Comparison of ENCODE assay signal across 10 cellular contexts in the genomic region with DNA sequence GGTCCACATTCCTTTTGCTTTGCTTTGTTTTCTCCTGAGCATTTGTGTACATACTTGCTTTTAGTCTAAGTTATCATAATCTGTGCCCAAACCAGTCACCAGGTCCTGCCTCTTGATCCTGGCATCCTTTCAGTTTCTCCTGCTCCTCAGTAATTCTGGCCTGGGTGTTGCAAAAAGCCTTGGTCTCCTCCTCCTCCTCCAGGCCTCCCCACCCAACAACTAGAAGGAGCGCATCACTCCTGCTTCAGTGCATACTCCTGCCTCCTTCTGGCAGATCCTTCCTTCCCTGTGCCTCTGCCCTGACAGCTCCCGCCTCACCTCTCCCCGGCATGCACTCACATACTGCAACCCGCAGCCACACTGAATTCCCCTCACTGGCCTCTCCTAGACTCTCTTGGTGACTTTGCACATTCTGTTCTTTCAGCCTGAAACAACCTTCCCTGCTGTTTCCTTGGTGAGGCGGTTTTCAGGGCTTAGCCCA. TPM values are rescaled to one million over a fixed set of nuclear protein-coding genes. Genes with fewer than 3 reads are reported as not detected.
A peak's percentile ranks its signal among the peaks of the same experiment; 100 is the strongest.
DNase-seq lines count a peak whose midpoint lies in the region; ATAC-seq, FAIRE-seq and TF ChIP-seq lines count a peak whose summit lies in the region.
"Had no signal": no experiment of that assay in that cellular context is flagged by ENCODE, and none has a peak within 500 bp of the region (broad histone marks: within the 10 kb centered on the region; RNA-seq: fewer than 3 reads in every experiment).

No MANE protein-coding gene starts in this region.

- no peaks in the 10 kb centered on the region for H3K36me3 Mint-ChIP-seq in activated CD4-positive, alpha-beta T cell treated with anti-CD3 and anti-CD28 coated beads for 36 hours (ENCODE audit: low read depth)
- H3K36me3 Mint-ChIP-seq in CD4-positive, alpha-beta memory T cell = no peaks in the 10 kb centered on the region

- POLR2A ChIA-PET in activated CD4-positive, alpha-beta T cell treated with anti-CD3 and anti-CD28 coated beads for 36 hours (lab: Charles Lee) = no interaction called here
- POLR2A ChIA-PET in CD4-positive, alpha-beta memory T cell (lab: Charles Lee; ENCODE audit: partially characterized antibody) = no interaction called here

- intact Hi-C loops in spleen (cut with DNase I; ENCODE audit: low total_unique reads) = no loop called here
- intact Hi-C loops in activated CD4-positive, alpha-beta T cell treated with anti-CD3 and anti-CD28 coated beads for 36 hours (cut with DNase I, micrococcal nuclease) = no loop called here
- intact Hi-C loops in CD4-positive, alpha-beta memory T cell (cut with micrococcal nuclease) = no loop called here

- H3K9me3 Mint-ChIP-seq in activated CD4-positive, alpha-beta T cell treated with anti-CD3 and anti-CD28 coated beads for 36 hours (ENCODE audit: low read depth) = no peaks in the 10 kb centered on the region
- peaks cover 0 to 3% (median 0%) of the 10 kb centered on the region in 8 donors for H3K9me3 Mint-ChIP-seq in CD4-positive, alpha-beta memory T cell

- H3K36me3 ChIP-seq in H7 (replicated peaks; ENCODE audit: control insufficient read depth, insufficient read depth, low read length) (no peaks in the 10 kb centered on the region), bronchial epithelial cell (ENCODE audit: control insufficient read depth, insufficient read depth, low read length) (no peaks in the 10 kb centered on the region), spleen (no peaks in the 10 kb centered on the region), BE2C (no peaks in the 10 kb centered on the region)
- no peaks in the 10 kb centered on the region for H3K36me3 ChIP-seq in CD4-positive, alpha-beta memory T cell (ENCODE audit: insufficient read depth, low read length)

- no peaks in the 10 kb centered on the region for H3K9me3 ChIP-seq in spleen
- H3K9me3 ChIP-seq in CD4-positive, alpha-beta memory T cell (ENCODE audit: control insufficient read depth in 1 of 2, low read length in 2 of 2) = no peaks in the 10 kb centered on the region
- H3K9me3 ChIP-seq in BE2C = no peaks in the 10 kb centered on the region

- H3K27me3 Mint-ChIP-seq in activated CD4-positive, alpha-beta T cell treated with anti-CD3 and anti-CD28 coated beads for 36 hours = peaks cover 50% of the 10 kb centered on the region
- peaks cover 39 to 54% of the 10 kb centered on the region in 2 donors for H3K27me3 Mint-ChIP-seq in CD4-positive, alpha-beta memory T cell

- WGBS in spleen, 5 donors = 81 to 88% (median 86%) methylated on average over 5 of the region's 5 CpGs

- CTCF ChIA-PET in activated CD4-positive, alpha-beta T cell treated with anti-CD3 and anti-CD28 coated beads for 36 hours (lab: Charles Lee) = interaction anchor here (0.6 to 0.9 kb wide), 2 partner anchors 15 to 150 kb away, joined by 3 read pairs; no protein-coding TSS in a partner anchor
- CTCF ChIA-PET in CD4-positive, alpha-beta memory T cell (lab: Charles Lee; ENCODE audit: partially characterized antibody) = no interaction called here

- no peak for TF ChIP-seq POLR2A in spleen (IDR thresholded peaks at IDR 0.05)

- peak overlapping the region in 5 of 8 donors; percentile 80 to 85 (median 84) for H3K27ac ChIP-seq in spleen
- H3K27ac ChIP-seq in CD4-positive, alpha-beta memory T cell (ENCODE audit: low read depth, low read length) = no peak overlapping the region

- H3K4me1 ChIP-seq in spleen = peaks cover 10 to 78% (median 45%) of the 10 kb centered on the region in 6 donors
- peaks cover 8% of the 10 kb centered on the region for H3K4me1 ChIP-seq in CD4-positive, alpha-beta memory T cell (ENCODE audit: insufficient read depth, low read length)
- H3K4me1 ChIP-seq in BE2C = peaks cover 6% of the 10 kb centered on the region; the same call in 1 of the 2 replicates

- DNase-seq in H7 (peak; percentile 75), bronchial epithelial cell (ENCODE audit: low read depth) (no peak), iris pigment epithelial cell (ENCODE audit: low read depth) (peak; percentile 50), spleen (peak; percentile 46), BE2C (no peak)
- DNase-seq in activated CD4-positive, alpha-beta T cell treated with anti-CD3 and anti-CD28 coated beads for 36 hours = no peak
- DNase-seq in CD4-positive, alpha-beta memory T cell = no peak
- DNase-seq in effector CD4-positive, alpha-beta T cell = no peak
- DNase-seq: activated naive CD4-positive, alpha-beta T cell; substantia nigra had no signal

- H3K27me3 ChIP-seq in H7 (ENCODE audit: control insufficient read depth, insufficient read depth, low read length) (peaks cover 12% of the 10 kb centered on the region), bronchial epithelial cell (ENCODE audit: control insufficient read depth, insufficient read depth, low read length) (peaks cover 25% of the 10 kb centered on the region), spleen (replicated peaks in 1 of 7) (peaks cover 0 to 72% (median 18%) of the 10 kb centered on the region in 7 donors), BE2C (no peaks in the 10 kb centered on the region)
- H3K27me3 ChIP-seq in CD4-positive, alpha-beta memory T cell (ENCODE audit: insufficient read depth, low read length) = peaks cover 33% of the 10 kb centered on the region

- TF ChIP-seq CTCF in bronchial epithelial cell (IDR thresholded peaks at IDR 0.05; ENCODE audit: insufficient read depth, low read length, severe bottlenecking) (peak; percentile 15), spleen (IDR thresholded peaks at IDR 0.05 in 8 of 11, conservative IDR thresholded peaks at IDR 0.05 in 3 of 11) (no peak), BE2C (IDR thresholded peaks at IDR 0.05; ENCODE audit: low read depth, low read length) (no peak; the same call in 1 of the 2 replicates)

- H3K4me3 ChIP-seq in H7 (ENCODE audit: insufficient read depth, low read depth, low read length) = no peak overlapping the region
- H3K4me3 ChIP-seq in bronchial epithelial cell (ENCODE audit: low read depth, low read length) = no peak overlapping the region
- peak overlapping the region in 3 of 8 donors; percentile 53 to 76 (median 61) for H3K4me3 ChIP-seq in spleen
- H3K4me3 ChIP-seq in CD4-positive, alpha-beta memory T cell (ENCODE audit: low read length in 2 of 2) = no peak overlapping the region
- H3K4me3 ChIP-seq in BE2C (ENCODE audit: low read depth, low read length) = no peak overlapping the region

- H3K4me3 Mint-ChIP-seq in activated CD4-positive, alpha-beta T cell treated with anti-CD3 and anti-CD28 coated beads for 36 hours = no peak overlapping the region
- peak overlapping the region in 4 of 8 donors; percentile 1 to 18 (median 6) for H3K4me3 Mint-ChIP-seq in CD4-positive, alpha-beta memory T cell

- H3K27ac Mint-ChIP-seq in activated CD4-positive, alpha-beta T cell treated with anti-CD3 and anti-CD28 coated beads for 36 hours = no peak overlapping the region
- no peak overlapping the region for H3K27ac Mint-ChIP-seq in CD4-positive, alpha-beta memory T cell

- no peak for ATAC-seq in activated CD4-positive, alpha-beta T cell treated with anti-CD3 and anti-CD28 coated beads for 36 hours

- H3K4me1 Mint-ChIP-seq in activated CD4-positive, alpha-beta T cell treated with anti-CD3 and anti-CD28 coated beads for 36 hours = peaks cover 15% of the 10 kb centered on the region
- peaks cover 11 to 21% (median 15%) of the 10 kb centered on the region in 4 donors for H3K4me1 Mint-ChIP-seq in CD4-positive, alpha-beta memory T cell

- FAIRE-seq in bronchial epithelial cell (lab: Jason Lieb, UNC) = no peak

RNA-seq across cellular contexts. Expression of gene DENND2A, which starts 2.3 kb away (rescaled TPM):
- total RNA-seq in H7 (2014; rRNA removed; shearing (Covaris generic)) = 10.1 and 11.9 TPM in 2 replicates
- total RNA-seq in bronchial epithelial cell (0.26 TPM in 1 of 2 replicates, not detected in the other), spleen (10 to 100 TPM in 6 of 7 donors, 1 to 10 TPM in 1; 9.6 to 35.3 (median 19.9) TPM)
- polyA plus RNA-seq in spleen = 1 to 10 TPM; 1.9 to 7.7 (median 6.6) TPM
- not detected for total RNA-seq in activated CD4-positive, alpha-beta T cell treated with anti-CD3 and anti-CD28 coated beads for 36 hours
- not detected for total RNA-seq in CD4-positive, alpha-beta memory T cell
- polyA plus RNA-seq in CD4-positive, alpha-beta memory T cell = not detected
- 1.8 TPM for polyA plus RNA-seq in BE2C (2012; ENCODE audit: insufficient read depth, insufficient read length, low read depth)

RNA-seq across cellular contexts. Expression of gene ADCK2, which starts 34.4 kb away (rescaled TPM):
- total RNA-seq in H7 (2014; rRNA removed; shearing (Covaris generic)) = 16.0 and 17.3 TPM in 2 replicates
- total RNA-seq in bronchial epithelial cell = 74.2 and 100 TPM in 2 replicates
- 10 to 100 TPM; 16.9 to 25.2 (median 20.4) TPM for total RNA-seq in spleen
- polyA plus RNA-seq in spleen = 10 to 100 TPM; 10.6 to 15.6 (median 11.9) TPM
- total RNA-seq in activated CD4-positive, alpha-beta T cell treated with anti-CD3 and anti-CD28 coated beads for 36 hours = 10 to 100 TPM; 16.5 to 25.7 TPM
- total RNA-seq in CD4-positive, alpha-beta memory T cell = 10 to 100 TPM; 18.6 to 19.2 TPM
- polyA plus RNA-seq in CD4-positive, alpha-beta memory T cell = 10 to 100 TPM; 24.9 to 36.0 TPM
- 8.0 TPM for polyA plus RNA-seq in BE2C (2012; ENCODE audit: insufficient read depth, insufficient read length, low read depth)

RNA-seq across cellular contexts. Expression of gene NDUFB2, which starts 58.2 kb away (rescaled TPM):
- 124 and 196 TPM in 2 replicates for total RNA-seq in H7 (2014; rRNA removed; shearing (Covaris generic))
- total RNA-seq in bronchial epithelial cell = 99.5 and 123 TPM in 2 replicates
- 100 to 1,000 TPM; 104 to 235 (median 123) TPM for total RNA-seq in spleen
- polyA plus RNA-seq in spleen = 100 to 1,000 TPM; 155 to 370 (median 238) TPM
- 100 to 1,000 TPM in 1 of 2 experiments, 10 to 100 TPM in 1; 83.8 to 162 TPM for total RNA-seq in activated CD4-positive, alpha-beta T cell treated with anti-CD3 and anti-CD28 coated beads for 36 hours
- 10 to 100 TPM; 94.4 to 98.6 TPM for total RNA-seq in CD4-positive, alpha-beta memory T cell
- polyA plus RNA-seq in CD4-positive, alpha-beta memory T cell = 100 to 1,000 TPM; 410 to 639 TPM
- polyA plus RNA-seq in BE2C (2012; ENCODE audit: insufficient read depth, insufficient read length, low read depth) = 305 TPM

Comparison
In these comparisons a context has a peak if more than half of its experiments do, and no peak if none do; other contexts are left out.
1. DNase-seq: peak in H7 (single experiment), iris pigment epithelial cell (single experiment) and spleen (single experiment); none in bronchial epithelial cell (single experiment), activated CD4-positive, alpha-beta T cell treated with anti-CD3 and anti-CD28 coated beads for 36 hours (single experiment), CD4-positive, alpha-beta memory T cell (0 of 5), BE2C (single experiment) and effector CD4-positive, alpha-beta T cell (single experiment).